9 cellular contexts compared by ENCODE assay signal in genomic region chr2:170714156-170715061, GRCh38. TPM values are rescaled to one million over a fixed set of nuclear protein-coding genes. Genes with fewer than 3 reads are reported as not detected.
DNase-seq lines count a peak whose midpoint lies in the region; ATAC-seq and FAIRE-seq lines count a peak whose summit lies in the region.
"Had no signal": no experiment of that assay in that cellular context is flagged by ENCODE, and none has a peak within 500 bp of the region (broad histone marks: within the 10 kb centered on the region; RNA-seq: fewer than 3 reads in every experiment).

No MANE protein-coding gene starts in this region.

- H3K18ac ChIP-seq in trophoblast cell (ENCODE audit: low read length), result no peak overlapping the region

- no peak overlapping the region for H3K4ac ChIP-seq in trophoblast cell (ENCODE audit: low read depth, low read length)

- peaks cover 77% of the 10 kb centered on the region for H3K27me3 Mint-ChIP-seq in activated CD8-positive, alpha-beta T cell treated with anti-CD3 and anti-CD28 coated beads, Interleukin-2, amount 10 ng/mL, durations not matched to agents 7 days and 5 days (ENCODE audit: low read depth)

- H3K9ac ChIP-seq in trophoblast cell (ENCODE audit: low read length), result no peak overlapping the region

- H4K12ac ChIP-seq in trophoblast cell (ENCODE audit: low read depth, low read length), result no peak overlapping the region

- H3K79me1 ChIP-seq in trophoblast cell (ENCODE audit: low read length), result no peaks in the 10 kb centered on the region

- no peaks in the 10 kb centered on the region for H3K79me2 ChIP-seq in trophoblast cell (ENCODE audit: control insufficient read depth, insufficient read depth, low read length, poor library complexity)

- FAIRE-seq in frontal cortex (lab: Jason Lieb, UNC), result no peak

- peaks cover 74% of the 10 kb centered on the region for H3K27me3 ChIP-seq in trophoblast cell (ENCODE audit: insufficient read depth, low read length)

- H2BK12ac ChIP-seq in trophoblast cell (ENCODE audit: low read length), result no peak overlapping the region

- H4K91ac ChIP-seq in trophoblast cell (ENCODE audit: low read depth, low read length), result no peak overlapping the region

- no peak overlapping the region for H3K14ac ChIP-seq in trophoblast cell (ENCODE audit: low read length)

- WGBS in trophoblast cell (ENCODE audit: extremely low coverage, insufficient coverage, insufficient read length), result no CpG with 5 or more reads among the region's 74 CpGs

- H3K27ac Mint-ChIP-seq in activated CD8-positive, alpha-beta T cell treated with anti-CD3 and anti-CD28 coated beads, Interleukin-2, amount 10 ng/mL, durations not matched to agents 7 days and 5 days, result peak overlapping the region; percentile 35

- CTCF ChIA-PET in activated CD8-positive, alpha-beta T cell treated with anti-CD3 and anti-CD28 coated beads, Interleukin-2, amount 10 ng/mL, durations not matched to agents 7 days and 5 days (lab: Charles Lee), result interaction anchor here (1.4 kb wide), 1 partner anchor 305 kb away, joined by 3 read pairs; no protein-coding TSS in a partner anchor

- POLR2A ChIA-PET in activated CD8-positive, alpha-beta T cell treated with anti-CD3 and anti-CD28 coated beads, Interleukin-2, amount 10 ng/mL, durations not matched to agents 7 days and 5 days (lab: Charles Lee), result interaction anchor here (0.6 kb wide), 1 partner anchor 187 kb away, joined by 3 read pairs; no protein-coding TSS in a partner anchor

- H2AK5ac ChIP-seq in trophoblast cell (ENCODE audit: low read length), result no peak overlapping the region

- peak; percentile 25 for DNase-seq in CD1c-positive myeloid dendritic cell (ENCODE audit: extremely low spot score)
- no peak for DNase-seq in activated CD8-positive, alpha-beta T cell treated with anti-CD3 and anti-CD28 coated beads, Interleukin-2, amount 10 ng/mL, durations not matched to agents 7 days and 5 days
- peak; percentile 44 to 48 for DNase-seq in frontal cortex (ENCODE audit: low spot score in 2 of 2)
- DNase-seq in trophoblast cell, result peak; percentile 33 to 57
- no peak for DNase-seq in ureter (ENCODE audit: low spot score)
- no peak for DNase-seq in NCI-H2081 (lab: John Stamatoyannopoulos, UW)

- ATAC-seq in HG03432 (IDR thresholded peaks at IDR 0.05; ENCODE audit: unreplicated experiment), result peak; percentile 57
- peak; percentile 61 for ATAC-seq in activated CD8-positive, alpha-beta T cell treated with anti-CD3 and anti-CD28 coated beads, Interleukin-2, amount 10 ng/mL, durations not matched to agents 7 days and 5 days
- ATAC-seq in HG02571 (IDR thresholded peaks at IDR 0.05; ENCODE audit: unreplicated experiment), result no peak

- no peaks in the 10 kb centered on the region for H3K9me3 Mint-ChIP-seq in activated CD8-positive, alpha-beta T cell treated with anti-CD3 and anti-CD28 coated beads, Interleukin-2, amount 10 ng/mL, durations not matched to agents 7 days and 5 days (ENCODE audit: insufficient read depth)

- peak overlapping the region; percentile 66 for H3K4me3 Mint-ChIP-seq in activated CD8-positive, alpha-beta T cell treated with anti-CD3 and anti-CD28 coated beads, Interleukin-2, amount 10 ng/mL, durations not matched to agents 7 days and 5 days

- H3K4me3 ChIP-seq in trophoblast cell (ENCODE audit: low read depth, low read length), result no peak overlapping the region

- H3K4me1 Mint-ChIP-seq in activated CD8-positive, alpha-beta T cell treated with anti-CD3 and anti-CD28 coated beads, Interleukin-2, amount 10 ng/mL, durations not matched to agents 7 days and 5 days (ENCODE audit: low read depth), result peaks cover 25% of the 10 kb centered on the region

- H3K9me3 ChIP-seq in trophoblast cell (ENCODE audit: insufficient read depth, low read depth, low read length), result peaks cover 11% of the 10 kb centered on the region

- H3K4me1 ChIP-seq in trophoblast cell (ENCODE audit: control insufficient read depth in 1 of 2, insufficient read depth in 2 of 2, low read length in 2 of 2), result peaks cover 9 to 22% of the 10 kb centered on the region in 2 experiments

- H2BK120ac ChIP-seq in trophoblast cell (ENCODE audit: insufficient read depth, low read length, poor library complexity), result no peak overlapping the region

- peak overlapping the region; percentile 54 for H2AFZ ChIP-seq in trophoblast cell (ENCODE audit: insufficient read depth, low read length, poor library complexity)

- no peak overlapping the region for H2BK5ac ChIP-seq in trophoblast cell (ENCODE audit: low read depth, low read length, poor library complexity)

- H3K36me3 ChIP-seq in trophoblast cell (ENCODE audit: control insufficient read depth in 1 of 2, insufficient read depth in 2 of 2, low read length in 2 of 2), result no peaks in the 10 kb centered on the region

- H3K27ac ChIP-seq in trophoblast cell (ENCODE audit: low read depth, low read length), result no peak overlapping the region

- H3K36me3 Mint-ChIP-seq in activated CD8-positive, alpha-beta T cell treated with anti-CD3 and anti-CD28 coated beads, Interleukin-2, amount 10 ng/mL, durations not matched to agents 7 days and 5 days (ENCODE audit: low read depth), result peaks cover 3% of the 10 kb centered on the region

- peak overlapping the region; percentile 77 for H3K4me2 ChIP-seq in trophoblast cell (ENCODE audit: low read length)

- no peak overlapping the region for H3K23ac ChIP-seq in trophoblast cell (ENCODE audit: low read length)

- H4K8ac ChIP-seq in trophoblast cell (ENCODE audit: low read depth, low read length), result no peak overlapping the region

RNA-seq across cellular contexts. Expression of gene SP5, which starts 0.7 kb away (rescaled TPM):
- total RNA-seq in activated CD8-positive, alpha-beta T cell treated with anti-CD3 and anti-CD28 coated beads, Interleukin-2, amount 10 ng/mL, durations not matched to agents 7 days and 5 days, result not detected
- total RNA-seq in frontal cortex (0.82 TPM), ureter (2.3 TPM)
- polyA plus RNA-seq in trophoblast cell (2013), result 0.03 TPM in 1 of 2 replicates, not detected in the other
- total RNA-seq: lung microvascular endothelial cell had no signal

RNA-seq across cellular contexts. Expression of gene ERICH2, which starts 55.8 kb away (rescaled TPM):
- total RNA-seq in activated CD8-positive, alpha-beta T cell treated with anti-CD3 and anti-CD28 coated beads, Interleukin-2, amount 10 ng/mL, durations not matched to agents 7 days and 5 days, result not detected
- not detected for total RNA-seq in frontal cortex
- polyA plus RNA-seq in trophoblast cell (2013), result 0.21 and 0.45 TPM in 2 replicates
- total RNA-seq in ureter, result 1.4 TPM
- total RNA-seq: lung microvascular endothelial cell had no signal

Comparison
In these comparisons a context has a peak if more than half of its experiments do, and no peak if none do; other contexts are left out.
1. DNase-seq: peak in CD1c-positive myeloid dendritic cell (single experiment), frontal cortex (2 of 2) and trophoblast cell (2 of 2); none in activated CD8-positive, alpha-beta T cell treated with anti-CD3 and anti-CD28 coated beads, Interleukin-2, amount 10 ng/mL, durations not matched to agents 7 days and 5 days (single experiment), ureter (single experiment) and NCI-H2081 (0 of 2).